ENCODE assay signal across 20 cellular contexts in the genomic region with DNA sequence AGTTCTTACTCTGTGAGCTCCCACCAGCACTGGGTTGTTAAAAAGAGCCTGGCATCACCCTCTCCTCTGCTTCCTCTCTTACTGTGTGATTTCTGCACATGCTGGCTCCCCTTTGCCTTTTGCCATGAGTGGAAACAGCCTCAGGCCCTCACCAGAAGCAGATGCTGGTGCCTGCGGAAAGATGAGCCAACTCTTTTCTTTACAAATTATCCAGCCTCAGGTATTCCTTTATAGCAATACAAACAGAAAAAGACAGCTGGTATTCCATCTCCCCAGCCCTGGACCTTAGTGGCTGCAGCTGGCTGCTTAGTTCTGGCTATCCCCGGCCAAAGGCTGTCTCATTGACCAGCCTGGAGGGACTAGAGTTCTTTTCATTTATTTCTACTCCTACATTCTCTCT.
"Had no signal": no experiment of that assay in that cellular context is flagged by ENCODE, and none has a peak within 500 bp of the region (broad histone marks: within the 10 kb centered on the region; RNA-seq: fewer than 3 reads in every experiment).

No MANE protein-coding gene starts in this region.

- ATAC-seq: left colon, left lung, lower lobe of right lung, natural killer cell, right lobe of liver had no signal

- DNase-seq: kidney; left colon; left lung; lower lobe of right lung; mammary epithelial cell; mesenchymal stem cell; naive B cell; natural killer cell; nephron progenitor cell; occipital lobe; ovary; right lobe of liver; stimulated activated CD4-positive, alpha-beta T cell treated with anti-CD3 and anti-CD28 coated beads, Interleukin-1b, Interleukin-23, amount 100 ng/mL, for 48 hours; stimulated activated CD4-positive, alpha-beta T cell treated with anti-CD3 and anti-CD28 coated beads, Interleukin-2, amount 100 ng/mL, for 48 hours; stimulated activated CD4-positive, alpha-beta T cell treated with anti-CD3 and anti-CD28 coated beads, Interleukin-4, amount 100 ng/mL, for 4 hours; stimulated activated CD8-positive, alpha-beta memory T cell treated with anti-CD3 and anti-CD28 coated beads, Interleukin-4, amount 100 ng/mL, for 48 hours; stimulated activated naive CD4-positive, alpha-beta T cell treated with Interleukin-2 at 50 U/mL for 16 hours; stimulated activated naive CD8-positive, alpha-beta T cell treated with anti-CD3 and anti-CD28 coated beads, Interleukin-15, amount 100 ng/mL, for 72 hours; substantia nigra; upper lobe of left lung had no signal
